ENCODE assay signal across 18 cellular contexts in the genomic region with DNA sequence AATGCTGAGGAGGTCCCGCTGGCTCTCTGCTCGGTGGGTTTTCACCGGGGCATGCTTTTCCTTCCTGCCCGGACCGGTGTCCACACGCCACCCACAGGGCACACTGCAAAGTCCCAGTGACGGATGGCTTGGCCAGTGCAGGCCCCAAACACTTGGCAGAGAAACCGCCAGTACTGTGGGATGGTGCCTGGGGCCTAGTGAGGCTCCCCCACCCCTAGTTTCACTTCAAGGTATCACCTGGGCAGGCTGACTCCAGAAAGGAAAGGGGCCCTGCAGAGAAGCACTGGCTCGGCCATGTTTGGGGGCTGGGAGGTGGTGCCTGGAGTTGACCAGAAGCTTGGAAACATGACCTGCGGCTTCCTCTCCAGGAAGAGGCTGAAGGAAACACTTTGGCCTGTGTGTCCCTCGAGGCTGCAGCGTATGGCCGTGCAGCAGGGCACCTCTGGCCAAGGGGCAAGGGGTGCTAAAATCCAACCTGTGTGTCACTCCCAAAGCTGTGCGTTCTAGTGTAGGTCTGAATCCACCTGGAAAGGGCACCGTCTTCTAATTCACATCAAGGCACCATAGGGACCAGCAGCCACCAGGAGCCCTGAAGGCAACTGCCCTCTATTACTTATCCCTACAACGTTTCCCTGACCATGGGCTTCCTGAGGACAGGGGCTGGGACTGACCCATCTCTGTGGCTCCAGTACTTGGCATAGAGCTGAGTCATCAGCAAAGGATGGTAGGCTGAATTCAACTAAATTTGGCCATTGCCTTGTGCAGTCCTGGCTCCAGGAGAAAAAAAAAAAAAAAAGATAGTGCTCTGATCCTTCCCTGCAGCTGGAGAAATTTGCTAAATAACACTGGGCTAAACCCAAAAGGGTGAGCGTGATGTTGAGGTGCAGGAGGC. TPM values are rescaled to one million over a fixed set of nuclear protein-coding genes. Genes with fewer than 3 reads are reported as not detected.
DNase-seq lines count a peak whose midpoint lies in the region; ATAC-seq and TF ChIP-seq lines count a peak whose summit lies in the region.
"Had no signal": no experiment of that assay in that cellular context is flagged by ENCODE, and none has a peak within 500 bp of the region (broad histone marks: within the 10 kb centered on the region; RNA-seq: fewer than 3 reads in every experiment).

No MANE protein-coding gene starts in this region.

- H3K27me3 Mint-ChIP-seq in stimulated activated naive CD8-positive, alpha-beta T cell treated with anti-CD3 and anti-CD28 coated beads, Interleukin-15, amount 100 ng/mL, for 72 hours, result no peaks in the 10 kb centered on the region

- H3K4ac ChIP-seq in mesenchymal stem cell (ENCODE audit: low read depth in 1 of 2, low read length in 2 of 2), result no peak overlapping the region

- H3K4me3 ChIP-seq in mucosa of descending colon (no peak overlapping the region), mesenchymal stem cell (ENCODE audit: insufficient read depth in 1 of 2, low read depth in 1 of 2, low read length in 2 of 2) (no peak overlapping the region)
- H3K4me3 ChIP-seq: Peyer's patch, upper lobe of left lung had no signal

- H3K23ac ChIP-seq in mesenchymal stem cell (ENCODE audit: low read length in 2 of 2), result peak overlapping the region in 1 of 2 experiments; percentile 56

- H3K4me1 Mint-ChIP-seq in stimulated activated naive CD8-positive, alpha-beta T cell treated with anti-CD3 and anti-CD28 coated beads, Interleukin-15, amount 100 ng/mL, for 72 hours, result peaks cover 68% of the 10 kb centered on the region

- no peak overlapping the region for H2BK120ac ChIP-seq in mesenchymal stem cell (ENCODE audit: low read depth, low read length)

- no peak overlapping the region for H3K9ac ChIP-seq in mesenchymal stem cell (ENCODE audit: low read length)
- H3K9ac ChIP-seq: parathyroid adenoma had no signal

- H2BK15ac ChIP-seq in mesenchymal stem cell (ENCODE audit: low read depth, poor library complexity, severe bottlenecking), result no peak overlapping the region

- H3K27me3 ChIP-seq in mesenchymal stem cell (ENCODE audit: control insufficient read depth in 1 of 2, insufficient read depth in 1 of 2, low read length in 2 of 2), result peaks cover 24 to 26% of the 10 kb centered on the region in 2 experiments
- H3K27me3 ChIP-seq: Peyer's patch, upper lobe of left lung had no signal

- TF ChIP-seq CTCF in mucosa of descending colon (IDR thresholded peaks at IDR 0.05), result no peak

- 89% methylated on average over 15 of the region's 17 CpGs for WGBS in mesenchymal stem cell

- peaks cover 4% of the 10 kb centered on the region for H3K36me3 ChIP-seq in mucosa of descending colon (ENCODE audit: low read depth)
- peaks cover 19 to 24% of the 10 kb centered on the region in 2 experiments for H3K36me3 ChIP-seq in mesenchymal stem cell (ENCODE audit: control insufficient read depth in 1 of 2, insufficient read depth in 2 of 2, low read depth in 1 of 2, low read length in 2 of 2)

- no peaks in the 10 kb centered on the region for H3K9me3 Mint-ChIP-seq in stimulated activated naive CD8-positive, alpha-beta T cell treated with anti-CD3 and anti-CD28 coated beads, Interleukin-15, amount 100 ng/mL, for 72 hours
- H3K9me3 Mint-ChIP-seq: activated T-helper 2 cell treated with anti-CD3 and anti-CD28 coated beads, Interferon-gamma antibody, Interleukin-2, Interleukin-4, amounts not matched to agents 10 μg/mL and 5 μg/mL and 100 μg/mL, durations not matched to agents 14 hours and 24 hours and 36 hours; T-helper 1 cell treated with Interleukin-12 subunit alpha and Interleukin-12 subunit beta and Interleukin-4 antibody, amounts not matched to agents 30 μg/mL and 1 μg/mL, for 36 hours had no signal

- no peak overlapping the region for H3K4me2 ChIP-seq in mesenchymal stem cell (ENCODE audit: low read length, poor library complexity, severe bottlenecking)

- H4K91ac ChIP-seq in mesenchymal stem cell (ENCODE audit: low read length), result no peak overlapping the region

- peak overlapping the region in 1 of 2 experiments; percentile 30 for H3K14ac ChIP-seq in mesenchymal stem cell (ENCODE audit: low read length in 2 of 2)

- no peak overlapping the region for H2AFZ ChIP-seq in mesenchymal stem cell (ENCODE audit: low read depth, low read length)
- H2AFZ ChIP-seq: parathyroid adenoma had no signal

- DNase-seq in stimulated activated naive CD8-positive, alpha-beta T cell treated with anti-CD3 and anti-CD28 coated beads, Interleukin-15, amount 100 ng/mL, for 72 hours, result no peak
- no peak for DNase-seq in stimulated activated naive CD8-positive, alpha-beta T cell treated with anti-CD3 and anti-CD28 coated beads, Interleukin-15, Interleukin-2, amounts not matched to agents 100 U/mL and 50 U/mL, for 24 hours
- no peak for DNase-seq in mucosa of descending colon
- DNase-seq in H4 (ENCODE audit: low spot score), result no peak
- DNase-seq in mesenchymal stem cell, result no peak
- DNase-seq in stimulated activated CD4-positive, alpha-beta T cell treated with anti-CD3 and anti-CD28 coated beads, Interleukin-1b, Interleukin-23, amount 100 ng/mL, for 48 hours, result no peak
- DNase-seq: activated CD4-positive, alpha-beta T cell treated with anti-CD3 and anti-CD28 coated beads for 48 hours; KG1; NCI-H1436; NCI-H510A treated with DMSO at 0.1 percent for 48 hours had no signal

- H3K27ac Mint-ChIP-seq in stimulated activated naive CD8-positive, alpha-beta T cell treated with anti-CD3 and anti-CD28 coated beads, Interleukin-15, amount 100 ng/mL, for 72 hours, result peak overlapping the region; percentile 48 to 80
- H3K27ac Mint-ChIP-seq: activated T-helper 2 cell treated with anti-CD3 and anti-CD28 coated beads, Interferon-gamma antibody, Interleukin-2, Interleukin-4, amounts not matched to agents 10 μg/mL and 5 μg/mL and 100 μg/mL, durations not matched to agents 14 hours and 24 hours and 36 hours; T-helper 1 cell treated with Interleukin-12 subunit alpha and Interleukin-12 subunit beta and Interleukin-4 antibody, amounts not matched to agents 30 μg/mL and 1 μg/mL, for 36 hours had no signal

- no peak overlapping the region for H3K4me3 Mint-ChIP-seq in stimulated activated naive CD8-positive, alpha-beta T cell treated with anti-CD3 and anti-CD28 coated beads, Interleukin-15, amount 100 ng/mL, for 72 hours
- H3K4me3 Mint-ChIP-seq: T-helper 1 cell treated with Interleukin-12 subunit alpha and Interleukin-12 subunit beta and Interleukin-4 antibody, amounts not matched to agents 30 μg/mL and 1 μg/mL, for 36 hours had no signal

- H3K27ac ChIP-seq in cingulate gyrus (ENCODE audit: low read depth, low read length) (peak overlapping the region; percentile 0), mesenchymal stem cell (ENCODE audit: low read length, poor library complexity, severe bottlenecking) (no peak overlapping the region)
- H3K27ac ChIP-seq: parathyroid adenoma, Peyer's patch had no signal

- H2BK12ac ChIP-seq in mesenchymal stem cell (ENCODE audit: low read length in 2 of 2), result no peak overlapping the region

- H3K79me1 ChIP-seq in mesenchymal stem cell (replicated peaks; ENCODE audit: low read length, poor library complexity, severe bottlenecking), result no peaks in the 10 kb centered on the region

- peak overlapping the region in 1 of 2 experiments; percentile 58 for H3K18ac ChIP-seq in mesenchymal stem cell (ENCODE audit: low read depth in 1 of 2, low read length in 2 of 2)

- H3K4me1 ChIP-seq in mucosa of descending colon (ENCODE audit: low read depth) (no peaks in the 10 kb centered on the region), mesenchymal stem cell (ENCODE audit: control insufficient read depth, insufficient read depth, low read depth, low read length) (peaks cover 4% of the 10 kb centered on the region)
- H3K4me1 ChIP-seq: parathyroid adenoma, Peyer's patch had no signal

- intact Hi-C loops in mucosa of descending colon (cut with DNase I, micrococcal nuclease), result no loop called here

- ATAC-seq in stimulated activated naive CD8-positive, alpha-beta T cell treated with anti-CD3 and anti-CD28 coated beads, Interleukin-15, amount 100 ng/mL, for 72 hours, result no peak
- ATAC-seq in stimulated activated naive CD8-positive, alpha-beta T cell treated with anti-CD3 and anti-CD28 coated beads, Interleukin-15, Interleukin-2, amounts not matched to agents 100 U/mL and 50 U/mL, for 24 hours, result no peak
- ATAC-seq in mucosa of descending colon (peak; percentile 17), HG02870 (IDR thresholded peaks at IDR 0.05; ENCODE audit: unreplicated experiment) (no peak)

- no peak overlapping the region for H2AK5ac ChIP-seq in mesenchymal stem cell (ENCODE audit: low read length, severe bottlenecking)

- no peak overlapping the region for H2BK5ac ChIP-seq in mesenchymal stem cell (ENCODE audit: low read depth, low read length, poor library complexity, severe bottlenecking)

- no peak overlapping the region for H4K8ac ChIP-seq in mesenchymal stem cell (ENCODE audit: low read length)

- H3K9me3 ChIP-seq in mucosa of descending colon (no peaks in the 10 kb centered on the region), mesenchymal stem cell (ENCODE audit: control insufficient read depth, low read length) (no peaks in the 10 kb centered on the region)
- H3K9me3 ChIP-seq: Peyer's patch, upper lobe of left lung had no signal

RNA-seq across cellular contexts. Expression of a gene that starts 22.6 kb away (rescaled TPM):
- under 1 TPM in 2 of 3 donors, not detected in 1; 0.17 to 0.57 TPM for total RNA-seq in mucosa of descending colon
- total RNA-seq in H4 (2014; rRNA removed; shearing (Covaris generic)), result not detected in 2 replicates
- polyA plus RNA-seq in mesenchymal stem cell (2013, experiment 1 of 2), result 0.14 TPM
- 0.04 TPM for polyA plus RNA-seq in mesenchymal stem cell (2013, experiment 2 of 2)
- total RNA-seq: lung microvascular endothelial cell had no signal
